In the genomic region with DNA sequence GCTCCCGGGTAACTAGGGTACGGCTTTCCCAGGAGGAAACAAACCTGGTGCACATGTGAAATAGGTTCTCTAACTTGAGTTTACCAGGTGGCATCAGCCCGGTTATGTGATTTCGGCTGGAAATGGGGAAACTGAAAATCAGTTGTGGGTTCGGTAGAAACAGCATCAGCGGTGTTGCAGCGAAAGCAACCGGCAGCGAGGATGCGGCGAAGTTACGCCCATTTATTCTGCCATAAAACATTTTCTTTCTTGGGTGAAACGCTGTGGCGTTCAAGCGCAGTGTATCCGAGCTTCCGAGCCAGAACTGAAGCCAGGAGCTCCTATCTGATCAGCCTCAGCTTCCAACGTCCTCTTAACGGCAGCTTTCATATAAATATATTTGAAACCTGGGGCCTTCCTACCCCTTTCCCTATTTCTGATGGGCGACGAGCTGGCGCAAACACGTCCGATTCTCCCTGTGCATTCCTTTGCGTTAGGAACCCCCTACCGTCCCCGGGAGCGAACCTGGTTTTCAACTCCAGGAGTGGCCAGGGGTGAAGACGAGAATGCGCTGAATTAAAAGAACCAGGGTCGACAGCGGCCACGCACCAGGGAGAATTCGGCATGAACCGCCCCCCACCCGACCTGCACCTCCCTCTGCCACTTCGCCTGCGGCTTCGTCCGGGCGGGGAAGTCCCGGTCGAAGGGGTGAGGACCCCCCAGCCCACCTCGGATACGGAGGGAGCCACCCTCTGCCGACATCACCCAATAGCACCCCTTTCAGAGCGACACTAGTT, we compare ENCODE assay signal across 8 cellular contexts. TPM values are rescaled to one million over a fixed set of nuclear protein-coding genes. Genes with fewer than 3 reads are reported as not detected.
DNase-seq lines count a peak whose midpoint lies in the region; ATAC-seq and TF ChIP-seq lines count a peak whose summit lies in the region.

No MANE protein-coding gene starts in this region.

- H3K27ac Mint-ChIP-seq in Caco-2 (ENCODE audit: unreplicated experiment): no peak overlapping the region
- H3K27ac Mint-ChIP-seq in activated T-helper 1 cell treated with anti-CD3 and anti-CD28 coated beads, Interleukin-12 subunit alpha, Interleukin-12 subunit beta, Interleukin-2, Interleukin-4 antibody, amounts not matched to agents 30 ng/mL and 10 ng/mL and 1 ng/mL, durations not matched to agents 14 hours and 24 hours and 36 hours: peak overlapping the region; percentile 78

- H3K36me3 ChIP-seq in Caco-2 (ENCODE audit: control insufficient read depth, insufficient read depth, low read length) (no peaks in the 10 kb centered on the region), rectal smooth muscle tissue (ENCODE audit: control insufficient read depth, insufficient read depth, low read length) (no peaks in the 10 kb centered on the region)

- H3K4me3 ChIP-seq in Caco-2 (ENCODE audit: low read depth, low read length): peak overlapping the region; percentile 56
- H3K4me3 ChIP-seq in rectal smooth muscle tissue (ENCODE audit: low read length): peak overlapping the region; percentile 87

- H3K4me1 ChIP-seq in Caco-2 (peaks cover 15% of the 10 kb centered on the region), rectal smooth muscle tissue (ENCODE audit: control insufficient read depth, insufficient read depth, low read length) (peaks cover 9% of the 10 kb centered on the region)

- no peaks in the 10 kb centered on the region for H3K4me1 Mint-ChIP-seq in Caco-2 (ENCODE audit: low read depth, unreplicated experiment)
- H3K4me1 Mint-ChIP-seq in activated T-helper 1 cell treated with anti-CD3 and anti-CD28 coated beads, Interleukin-12 subunit alpha, Interleukin-12 subunit beta, Interleukin-2, Interleukin-4 antibody, amounts not matched to agents 30 ng/mL and 10 ng/mL and 1 ng/mL, durations not matched to agents 14 hours and 24 hours and 36 hours (ENCODE audit: low read depth): peaks cover 29% of the 10 kb centered on the region

- no peak for ATAC-seq in GM19455 (IDR thresholded peaks at IDR 0.05; ENCODE audit: unreplicated experiment)
- no peak for ATAC-seq in GM19395 (IDR thresholded peaks at IDR 0.05; ENCODE audit: unreplicated experiment)

- peak in 1 of 2 experiments; percentile 26 for DNase-seq in Caco-2
- DNase-seq in M059J (ENCODE audit: low read depth): peak; percentile 57
- peak; percentile 23 for DNase-seq in activated T-helper 1 cell treated with anti-CD3 and anti-CD28 coated beads, Interleukin-12 subunit alpha, Interleukin-12 subunit beta, Interleukin-2, Interleukin-4 antibody, amounts not matched to agents 30 ng/mL and 10 ng/mL and 1 ng/mL, durations not matched to agents 14 hours and 24 hours and 36 hours (ENCODE audit: low spot score)
- DNase-seq in germinal center (ENCODE audit: low spot score): peak; percentile 15
- DNase-seq in HT-29 (ENCODE audit: low spot score): no peak

- peaks cover 10% of the 10 kb centered on the region for H3K27me3 ChIP-seq in Caco-2 (replicated peaks; ENCODE audit: control insufficient read depth, insufficient read depth, low read length)
- H3K27me3 ChIP-seq in rectal smooth muscle tissue (ENCODE audit: control insufficient read depth, insufficient read depth, low read length): peaks cover 2% of the 10 kb centered on the region

- no peaks in the 10 kb centered on the region for H3K9me3 Mint-ChIP-seq in Caco-2 (ENCODE audit: unreplicated experiment)
- no peaks in the 10 kb centered on the region for H3K9me3 Mint-ChIP-seq in activated T-helper 1 cell treated with anti-CD3 and anti-CD28 coated beads, Interleukin-12 subunit alpha, Interleukin-12 subunit beta, Interleukin-2, Interleukin-4 antibody, amounts not matched to agents 30 ng/mL and 10 ng/mL and 1 ng/mL, durations not matched to agents 14 hours and 24 hours and 36 hours

- intact Hi-C loops in Caco-2 (cut with micrococcal nuclease; ENCODE audit: unreplicated experiment): no loop called here
- intact Hi-C loops in activated T-helper 1 cell treated with anti-CD3 and anti-CD28 coated beads, Interleukin-12 subunit alpha, Interleukin-12 subunit beta, Interleukin-2, Interleukin-4 antibody, amounts not matched to agents 30 ng/mL and 10 ng/mL and 1 ng/mL, durations not matched to agents 14 hours and 24 hours and 36 hours (cut with micrococcal nuclease): loop anchor here (5.0 kb wide), 2 partner anchors 180 to 845 kb away; no protein-coding TSS in a partner anchor

- CTCF ChIA-PET in Caco-2 (lab: Charles Lee): no interaction called here

- no peaks in the 10 kb centered on the region for H3K36me3 Mint-ChIP-seq in Caco-2 (ENCODE audit: insufficient read depth, unreplicated experiment)
- H3K36me3 Mint-ChIP-seq in activated T-helper 1 cell treated with anti-CD3 and anti-CD28 coated beads, Interleukin-12 subunit alpha, Interleukin-12 subunit beta, Interleukin-2, Interleukin-4 antibody, amounts not matched to agents 30 ng/mL and 10 ng/mL and 1 ng/mL, durations not matched to agents 14 hours and 24 hours and 36 hours (ENCODE audit: low read depth): peaks cover 1% of the 10 kb centered on the region

- BruUV-seq in Caco-2 (replicated peaks; lab: Mats Ljungman, UMichigan): no TSS peak

- POLR2A ChIA-PET in Caco-2 (lab: Charles Lee): interaction anchor here (0.5 kb wide), 1 partner anchor 315 kb away, joined by 6 read pairs; no protein-coding TSS in a partner anchor

- H3K27me3 Mint-ChIP-seq in Caco-2 (ENCODE audit: insufficient read depth, unreplicated experiment): peaks cover 23% of the 10 kb centered on the region
- H3K27me3 Mint-ChIP-seq in activated T-helper 1 cell treated with anti-CD3 and anti-CD28 coated beads, Interleukin-12 subunit alpha, Interleukin-12 subunit beta, Interleukin-2, Interleukin-4 antibody, amounts not matched to agents 30 ng/mL and 10 ng/mL and 1 ng/mL, durations not matched to agents 14 hours and 24 hours and 36 hours (ENCODE audit: insufficient read depth): peaks cover 54% of the 10 kb centered on the region

- peak overlapping the region; percentile 74 for H3K4me3 Mint-ChIP-seq in Caco-2 (ENCODE audit: unreplicated experiment)
- H3K4me3 Mint-ChIP-seq in activated T-helper 1 cell treated with anti-CD3 and anti-CD28 coated beads, Interleukin-12 subunit alpha, Interleukin-12 subunit beta, Interleukin-2, Interleukin-4 antibody, amounts not matched to agents 30 ng/mL and 10 ng/mL and 1 ng/mL, durations not matched to agents 14 hours and 24 hours and 36 hours: peak overlapping the region; percentile 95

- H3K27ac ChIP-seq in rectal smooth muscle tissue (ENCODE audit: low read depth, low read length): no peak overlapping the region

- H3K9me3 ChIP-seq in Caco-2: no peaks in the 10 kb centered on the region

- no peak for TF ChIP-seq CTCF in Caco-2 (IDR thresholded peaks at IDR 0.05; ENCODE audit: insufficient read depth in 1 of 2, low read depth in 1 of 2, low read length in 1 of 2, severe bottlenecking in 1 of 2, unreplicated experiment in 1 of 2)

- peak overlapping the region; percentile 10 for H3K9ac ChIP-seq in rectal smooth muscle tissue (ENCODE audit: low read length)

RNA-seq across cellular contexts. Expression of gene DPF3, which starts 1.6 kb away (rescaled TPM):
- not detected in 2 replicates for total RNA-seq in Caco-2 (2022)
- 5.4 and 8.3 TPM in 2 replicates for total RNA-seq in M059J (2014; rRNA removed; shearing (Covaris generic))
- 2.8 and 4.3 TPM in 2 replicates for total RNA-seq in activated T-helper 1 cell treated with anti-CD3 and anti-CD28 coated beads, Interleukin-12 subunit alpha, Interleukin-12 subunit beta, Interleukin-2, Interleukin-4 antibody, amounts not matched to agents 30 ng/mL and 10 ng/mL and 1 ng/mL, durations not matched to agents 14 hours and 24 hours and 36 hours
- total RNA-seq in HT-29 (2014; rRNA removed; shearing (Covaris generic)): not detected in 2 replicates

RNA-seq across cellular contexts. Expression of gene DCAF4, which starts 34.0 kb away (rescaled TPM):
- total RNA-seq in Caco-2 (2022): 20.1 and 21.1 TPM in 2 replicates
- 24.5 and 42.4 TPM in 2 replicates for total RNA-seq in M059J (2014; rRNA removed; shearing (Covaris generic))
- total RNA-seq in activated T-helper 1 cell treated with anti-CD3 and anti-CD28 coated beads, Interleukin-12 subunit alpha, Interleukin-12 subunit beta, Interleukin-2, Interleukin-4 antibody, amounts not matched to agents 30 ng/mL and 10 ng/mL and 1 ng/mL, durations not matched to agents 14 hours and 24 hours and 36 hours: 17.1 and 20.4 TPM in 2 replicates
- 13.4 and 18.0 TPM in 2 replicates for total RNA-seq in HT-29 (2014; rRNA removed; shearing (Covaris generic))
